ENCODE assay signal across 1 cellular context in the genomic region with DNA sequence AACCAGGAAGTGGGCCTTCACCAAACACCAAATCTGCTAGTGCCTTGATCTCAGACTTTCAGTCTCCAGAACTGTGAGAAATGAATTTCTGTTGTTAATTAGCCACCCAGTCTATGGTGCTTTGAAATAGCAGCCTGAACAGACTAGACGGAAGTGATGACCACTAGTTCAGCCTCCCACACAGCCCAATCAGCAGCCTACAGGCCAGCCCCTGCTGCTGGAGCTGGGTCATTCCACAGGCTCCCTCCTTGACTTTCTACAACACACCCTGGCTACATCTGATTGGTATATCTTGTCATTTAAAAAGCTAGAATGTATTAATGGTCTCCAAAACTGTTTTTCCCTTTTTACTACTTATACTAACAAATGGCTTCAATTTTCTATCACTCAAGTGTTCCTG.
TF ChIP-seq lines count a peak whose summit lies in the region.

No MANE protein-coding gene starts in this region.

TF ChIP-seq in H1, 55 proteins besides CTCF, POLR2A, EP300 and RAD21:
- TF ChIP-seq EZH2 (IDR thresholded peaks at IDR 0.05; ENCODE audit: low read depth, low read length, severe bottlenecking) (no peak), TBP (IDR thresholded peaks at IDR 0.05; ENCODE audit: low read depth, low read length) (no peak), JUN (IDR thresholded peaks at IDR 0.05; ENCODE audit: low read depth, low read length) (no peak), SIN3A (conservative IDR thresholded peaks at IDR 0.05 in 1 of 2, IDR thresholded peaks at IDR 0.05 in 1 of 2; ENCODE audit: low read depth in 1 of 2, low read length in 2 of 2) (no peak), YY1 (IDR thresholded peaks at IDR 0.05; ENCODE audit: low read depth, low read length) (no peak), RNF2 (IDR thresholded peaks at IDR 0.05; ENCODE audit: borderline replicate concordance, low read depth, low read length, missing control alignments, poor library complexity, severe bottlenecking) (no peak), CHD2 (IDR thresholded peaks at IDR 0.05; ENCODE audit: low read length) (no peak), POU5F1 (IDR thresholded peaks at IDR 0.05; ENCODE audit: low read depth, low read length) (no peak)
- TF ChIP-seq, protein P1, sequence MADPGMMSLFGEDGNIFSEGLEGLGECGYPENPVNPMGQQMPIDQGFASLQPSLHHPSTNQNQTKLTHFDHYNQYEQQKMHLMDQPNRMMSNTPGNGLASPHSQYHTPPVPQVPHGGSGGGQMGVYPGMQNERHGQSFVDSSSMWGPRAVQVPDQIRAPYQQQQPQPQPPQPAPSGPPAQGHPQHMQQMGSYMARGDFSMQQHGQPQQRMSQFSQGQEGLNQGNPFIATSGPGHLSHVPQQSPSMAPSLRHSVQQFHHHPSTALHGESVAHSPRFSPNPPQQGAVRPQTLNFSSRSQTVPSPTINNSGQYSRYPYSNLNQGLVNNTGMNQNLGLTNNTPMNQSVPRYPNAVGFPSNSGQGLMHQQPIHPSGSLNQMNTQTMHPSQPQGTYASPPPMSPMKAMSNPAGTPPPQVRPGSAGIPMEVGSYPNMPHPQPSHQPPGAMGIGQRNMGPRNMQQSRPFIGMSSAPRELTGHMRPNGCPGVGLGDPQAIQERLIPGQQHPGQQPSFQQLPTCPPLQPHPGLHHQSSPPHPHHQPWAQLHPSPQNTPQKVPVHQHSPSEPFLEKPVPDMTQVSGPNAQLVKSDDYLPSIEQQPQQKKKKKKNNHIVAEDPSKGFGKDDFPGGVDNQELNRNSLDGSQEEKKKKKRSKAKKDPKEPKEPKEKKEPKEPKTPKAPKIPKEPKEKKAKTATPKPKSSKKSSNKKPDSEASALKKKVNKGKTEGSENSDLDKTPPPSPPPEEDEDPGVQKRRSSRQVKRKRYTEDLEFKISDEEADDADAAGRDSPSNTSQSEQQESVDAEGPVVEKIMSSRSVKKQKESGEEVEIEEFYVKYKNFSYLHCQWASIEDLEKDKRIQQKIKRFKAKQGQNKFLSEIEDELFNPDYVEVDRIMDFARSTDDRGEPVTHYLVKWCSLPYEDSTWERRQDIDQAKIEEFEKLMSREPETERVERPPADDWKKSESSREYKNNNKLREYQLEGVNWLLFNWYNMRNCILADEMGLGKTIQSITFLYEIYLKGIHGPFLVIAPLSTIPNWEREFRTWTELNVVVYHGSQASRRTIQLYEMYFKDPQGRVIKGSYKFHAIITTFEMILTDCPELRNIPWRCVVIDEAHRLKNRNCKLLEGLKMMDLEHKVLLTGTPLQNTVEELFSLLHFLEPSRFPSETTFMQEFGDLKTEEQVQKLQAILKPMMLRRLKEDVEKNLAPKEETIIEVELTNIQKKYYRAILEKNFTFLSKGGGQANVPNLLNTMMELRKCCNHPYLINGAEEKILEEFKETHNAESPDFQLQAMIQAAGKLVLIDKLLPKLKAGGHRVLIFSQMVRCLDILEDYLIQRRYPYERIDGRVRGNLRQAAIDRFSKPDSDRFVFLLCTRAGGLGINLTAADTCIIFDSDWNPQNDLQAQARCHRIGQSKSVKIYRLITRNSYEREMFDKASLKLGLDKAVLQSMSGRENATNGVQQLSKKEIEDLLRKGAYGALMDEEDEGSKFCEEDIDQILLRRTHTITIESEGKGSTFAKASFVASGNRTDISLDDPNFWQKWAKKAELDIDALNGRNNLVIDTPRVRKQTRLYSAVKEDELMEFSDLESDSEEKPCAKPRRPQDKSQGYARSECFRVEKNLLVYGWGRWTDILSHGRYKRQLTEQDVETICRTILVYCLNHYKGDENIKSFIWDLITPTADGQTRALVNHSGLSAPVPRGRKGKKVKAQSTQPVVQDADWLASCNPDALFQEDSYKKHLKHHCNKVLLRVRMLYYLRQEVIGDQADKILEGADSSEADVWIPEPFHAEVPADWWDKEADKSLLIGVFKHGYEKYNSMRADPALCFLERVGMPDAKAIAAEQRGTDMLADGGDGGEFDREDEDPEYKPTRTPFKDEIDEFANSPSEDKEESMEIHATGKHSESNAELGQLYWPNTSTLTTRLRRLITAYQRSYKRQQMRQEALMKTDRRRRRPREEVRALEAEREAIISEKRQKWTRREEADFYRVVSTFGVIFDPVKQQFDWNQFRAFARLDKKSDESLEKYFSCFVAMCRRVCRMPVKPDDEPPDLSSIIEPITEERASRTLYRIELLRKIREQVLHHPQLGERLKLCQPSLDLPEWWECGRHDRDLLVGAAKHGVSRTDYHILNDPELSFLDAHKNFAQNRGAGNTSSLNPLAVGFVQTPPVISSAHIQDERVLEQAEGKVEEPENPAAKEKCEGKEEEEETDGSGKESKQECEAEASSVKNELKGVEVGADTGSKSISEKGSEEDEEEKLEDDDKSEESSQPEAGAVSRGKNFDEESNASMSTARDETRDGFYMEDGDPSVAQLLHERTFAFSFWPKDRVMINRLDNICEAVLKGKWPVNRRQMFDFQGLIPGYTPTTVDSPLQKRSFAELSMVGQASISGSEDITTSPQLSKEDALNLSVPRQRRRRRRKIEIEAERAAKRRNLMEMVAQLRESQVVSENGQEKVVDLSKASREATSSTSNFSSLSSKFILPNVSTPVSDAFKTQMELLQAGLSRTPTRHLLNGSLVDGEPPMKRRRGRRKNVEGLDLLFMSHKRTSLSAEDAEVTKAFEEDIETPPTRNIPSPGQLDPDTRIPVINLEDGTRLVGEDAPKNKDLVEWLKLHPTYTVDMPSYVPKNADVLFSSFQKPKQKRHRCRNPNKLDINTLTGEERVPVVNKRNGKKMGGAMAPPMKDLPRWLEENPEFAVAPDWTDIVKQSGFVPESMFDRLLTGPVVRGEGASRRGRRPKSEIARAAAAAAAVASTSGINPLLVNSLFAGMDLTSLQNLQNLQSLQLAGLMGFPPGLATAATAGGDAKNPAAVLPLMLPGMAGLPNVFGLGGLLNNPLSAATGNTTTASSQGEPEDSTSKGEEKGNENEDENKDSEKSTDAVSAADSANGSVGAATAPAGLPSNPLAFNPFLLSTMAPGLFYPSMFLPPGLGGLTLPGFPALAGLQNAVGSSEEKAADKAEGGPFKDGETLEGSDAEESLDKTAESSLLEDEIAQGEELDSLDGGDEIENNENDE (IDR thresholded peaks at IDR 0.05; ENCODE audit: insufficient replicate concordance, low read length): no peak
- TF ChIP-seq, protein P2, sequence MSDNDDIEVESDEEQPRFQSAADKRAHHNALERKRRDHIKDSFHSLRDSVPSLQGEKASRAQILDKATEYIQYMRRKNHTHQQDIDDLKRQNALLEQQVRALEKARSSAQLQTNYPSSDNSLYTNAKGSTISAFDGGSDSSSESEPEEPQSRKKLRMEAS (IDR thresholded peaks at IDR 0.05): no peak
